ENCODE assay signal across 15 cellular contexts in genomic region chr13:62556973-62557372, GRCh38.
DNase-seq lines count a peak whose midpoint lies in the region; ATAC-seq and TF ChIP-seq lines count a peak whose summit lies in the region.
"Had no signal": no experiment of that assay in that cellular context is flagged by ENCODE, and none has a peak within 500 bp of the region (broad histone marks: within the 10 kb centered on the region; RNA-seq: fewer than 3 reads in every experiment).

No MANE protein-coding gene starts in this region.

- H3K18ac ChIP-seq in mesenchymal stem cell (ENCODE audit: low read depth in 1 of 2, low read length in 2 of 2), result no peak overlapping the region

- no peaks in the 10 kb centered on the region for H3K27me3 ChIP-seq in mesenchymal stem cell (ENCODE audit: control insufficient read depth in 1 of 2, insufficient read depth in 1 of 2, low read length in 2 of 2)
- H3K27me3 ChIP-seq: BE2C had no signal

- no peaks in the 10 kb centered on the region for H3K36me3 ChIP-seq in mesenchymal stem cell (ENCODE audit: control insufficient read depth in 1 of 2, insufficient read depth in 2 of 2, low read depth in 1 of 2, low read length in 2 of 2)
- H3K36me3 ChIP-seq: BE2C, HAP-1 had no signal

- peaks cover 3% of the 10 kb centered on the region for H3K9me3 ChIP-seq in mesenchymal stem cell (ENCODE audit: control insufficient read depth, low read length)
- H3K9me3 ChIP-seq: A549, BE2C, HAP-1 had no signal

- no peak overlapping the region for H2BK15ac ChIP-seq in mesenchymal stem cell (ENCODE audit: low read depth, poor library complexity, severe bottlenecking)

- H4K91ac ChIP-seq in mesenchymal stem cell (ENCODE audit: low read length), result no peak overlapping the region

- no peak overlapping the region for H2AFZ ChIP-seq in mesenchymal stem cell (ENCODE audit: low read depth, low read length)

- TF ChIP-seq CTCF in epithelial cell of esophagus (IDR thresholded peaks at IDR 0.05; ENCODE audit: insufficient read depth, low read depth, low read length, missing control alignments), result no peak

- no peaks in the 10 kb centered on the region for H3K79me1 ChIP-seq in mesenchymal stem cell (replicated peaks; ENCODE audit: low read length, poor library complexity, severe bottlenecking)

- no peak overlapping the region for H3K4me2 ChIP-seq in mesenchymal stem cell (ENCODE audit: low read length, poor library complexity, severe bottlenecking)
- H3K4me2 ChIP-seq: A549 had no signal

- H4K8ac ChIP-seq in mesenchymal stem cell (ENCODE audit: low read length), result no peak overlapping the region

- no peak for ATAC-seq in HG03521 (IDR thresholded peaks at IDR 0.05; ENCODE audit: unreplicated experiment)
- ATAC-seq: A549 had no signal

- H3K14ac ChIP-seq in mesenchymal stem cell (ENCODE audit: low read length in 2 of 2), result no peak overlapping the region

- no peak overlapping the region for H2BK120ac ChIP-seq in mesenchymal stem cell (ENCODE audit: low read depth, low read length)

- DNase-seq in HPDE6-E6E7 (ENCODE audit: extremely low spot score) (peak; percentile 1), NCI-H226 (peak; percentile 4), epithelial cell of esophagus (ENCODE audit: low read depth) (peak; percentile 19), mesenchymal stem cell (no peak), iPS-NIHi11 (ENCODE audit: low spot score) (no peak)
- DNase-seq: BE2C; CD4-positive, alpha-beta memory T cell; DMS153; DMS79 treated with DMSO at 0.1 percent for 48 hours; EL; GDM1 had no signal

- H3K4me3 ChIP-seq in epithelial cell of esophagus (ENCODE audit: low read length) (no peak overlapping the region), mesenchymal stem cell (ENCODE audit: insufficient read depth in 1 of 2, low read depth in 1 of 2, low read length in 2 of 2) (no peak overlapping the region)
- H3K4me3 ChIP-seq: A549, HAP-1 had no signal

- H3K27ac ChIP-seq in mesenchymal stem cell (ENCODE audit: low read length, poor library complexity, severe bottlenecking), result no peak overlapping the region
- H3K27ac ChIP-seq: A549, C4-2B had no signal

- no peak overlapping the region for H2BK5ac ChIP-seq in mesenchymal stem cell (ENCODE audit: low read depth, low read length, poor library complexity, severe bottlenecking)

- H2AK5ac ChIP-seq in mesenchymal stem cell (ENCODE audit: low read length, severe bottlenecking), result no peak overlapping the region

- no peak overlapping the region for H3K4ac ChIP-seq in mesenchymal stem cell (ENCODE audit: low read depth in 1 of 2, low read length in 2 of 2)

- H3K23ac ChIP-seq in mesenchymal stem cell (ENCODE audit: low read length in 2 of 2), result no peak overlapping the region

- no peak overlapping the region for H3K9ac ChIP-seq in mesenchymal stem cell (ENCODE audit: low read length)

- no peak overlapping the region for H2BK12ac ChIP-seq in mesenchymal stem cell (ENCODE audit: low read length in 2 of 2)

- H3K4me1 ChIP-seq in mesenchymal stem cell (ENCODE audit: control insufficient read depth, insufficient read depth, low read depth, low read length), result no peaks in the 10 kb centered on the region
- H3K4me1 ChIP-seq: A549, BE2C, HAP-1 had no signal

- no CpG with 5 or more reads among the region's 1 CpG for WGBS in mesenchymal stem cell

Comparison
In these comparisons a context has a peak if more than half of its experiments do, and no peak if none do; other contexts are left out.
1. DNase-seq: peak in HPDE6-E6E7 (single experiment), NCI-H226 (single experiment) and epithelial cell of esophagus (single experiment); none in mesenchymal stem cell (single experiment) and iPS-NIHi11 (single experiment).